Comparison of ENCODE assay signal across 24 cellular contexts in the genomic region with DNA sequence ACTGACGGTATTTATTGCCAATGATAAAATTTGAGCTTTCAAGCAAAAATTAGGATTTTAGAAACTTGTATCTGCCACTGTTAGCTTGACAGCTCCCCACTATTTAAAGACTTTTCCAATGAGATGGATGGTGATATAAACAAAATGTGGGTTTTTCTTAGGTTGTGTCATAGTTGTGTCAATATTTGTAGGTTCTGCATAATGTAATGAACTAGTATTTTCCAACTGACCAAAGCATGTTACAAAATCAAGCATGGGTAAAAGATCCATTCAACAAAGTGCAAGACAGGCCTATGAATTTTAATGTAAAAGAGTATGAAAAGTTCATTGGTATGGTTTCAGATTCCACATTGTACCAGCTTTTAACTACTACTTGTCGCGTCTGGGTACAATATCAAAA.
"Had no signal": no experiment of that assay in that cellular context is flagged by ENCODE, and none has a peak within 500 bp of the region (broad histone marks: within the 10 kb centered on the region; RNA-seq: fewer than 3 reads in every experiment).

No MANE protein-coding gene starts in this region.

- FAIRE-seq: K562 had no signal

- H3K9ac ChIP-seq: KMS-11, SK-N-SH had no signal

- H3K9me3 ChIP-seq: SK-N-SH had no signal

- H3K4me2 ChIP-seq: KMS-11, SK-N-SH had no signal

- ATAC-seq: K562, Panc1, T-cell had no signal

- H3K4me3 ChIP-seq: K562 had no signal

- H3K27ac ChIP-seq: KMS-11, RWPE1 had no signal

- DNase-seq: Kasumi-1, MV-4-11, NCI-H1048, NCI-H1105 treated with DMSO at 0.1 percent for 48 hours, NCI-H1417 treated with DMSO at 0.1 percent for 48 hours, NCI-H146, NCI-H1694 treated with DMSO at 0.1 percent for 48 hours, NCI-H1930, NCI-H2081, NCI-H2107, NCI-H2171, NCI-H226, NCI-H446, NCI-H510A, NCI-H524 treated with DMSO at 0.1 percent for 48 hours, NCI-H774, SHP77, SK-N-SH, SW 1271, T-cell had no signal
